In the genomic region with DNA sequence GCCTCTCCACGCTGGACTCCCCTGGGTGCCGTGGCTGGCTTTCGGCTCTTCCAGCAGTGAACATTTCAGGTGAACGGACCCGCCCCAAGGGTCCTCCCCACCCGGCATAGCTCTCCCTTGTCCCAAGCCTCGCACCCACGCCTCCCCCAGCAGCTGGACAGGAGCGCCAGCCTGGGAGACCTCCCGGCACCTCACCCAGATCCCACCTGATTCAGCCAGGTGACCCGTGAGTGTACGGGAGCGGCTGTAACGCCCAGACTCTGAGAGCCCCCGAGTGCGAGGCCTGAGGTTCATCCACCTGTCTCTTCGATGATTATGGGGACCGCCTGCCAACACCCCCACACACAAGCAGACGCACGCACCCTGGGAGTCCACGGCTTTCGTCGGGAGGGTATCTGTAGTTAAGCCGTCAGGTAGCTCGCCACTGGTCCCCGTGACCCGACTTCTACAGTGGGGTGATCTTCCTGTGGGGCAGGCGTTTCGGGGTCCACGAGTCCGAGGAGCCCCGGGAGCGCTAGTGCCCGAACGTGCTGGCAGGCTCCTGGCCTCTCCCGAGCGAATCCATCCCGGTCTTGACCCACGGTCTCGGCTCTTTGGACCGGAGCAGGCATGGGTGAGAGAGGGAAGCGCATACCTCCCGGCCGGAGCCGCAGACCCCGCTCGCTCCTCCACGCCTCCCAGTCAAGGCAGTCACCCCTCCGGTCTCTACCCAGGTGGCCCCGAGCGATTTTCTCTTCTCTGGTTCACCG, we compare ENCODE assay signal across 8 cellular contexts. TPM values are rescaled to one million over a fixed set of nuclear protein-coding genes. Genes with fewer than 3 reads are reported as not detected.
DNase-seq lines count a peak whose midpoint lies in the region; ATAC-seq and TF ChIP-seq lines count a peak whose summit lies in the region.

No MANE protein-coding gene starts in this region.

- H3K4me3 ChIP-seq in esophagus muscularis mucosa (peak overlapping the region; percentile 76 to 84 (median 78)), psoas muscle (peak overlapping the region; percentile 92)

- DNase-seq in GM20000 (ENCODE audit: low spot score) (peak; percentile 36), esophagus muscularis mucosa (ENCODE audit: extremely low spot score) (no peak), psoas muscle (peak in 1 of 2 donors; percentile 65), SHP77 (lab: John Stamatoyannopoulos, UW) (no peak)
- DNase-seq in activated CD4-positive, alpha-beta T cell treated with anti-CD3 and anti-CD28 coated beads for 48 hours = peak; percentile 61

- no peak for TF ChIP-seq EP300 in esophagus muscularis mucosa (IDR thresholded peaks at IDR 0.05)

- H3K9me3 ChIP-seq in esophagus muscularis mucosa = no peaks in the 10 kb centered on the region
- H3K9me3 ChIP-seq in psoas muscle = no peaks in the 10 kb centered on the region

- ATAC-seq in psoas muscle (no peak), HG02798 (IDR thresholded peaks at IDR 0.05; ENCODE audit: poor library complexity, unreplicated experiment) (no peak), HG02852 (IDR thresholded peaks at IDR 0.05; ENCODE audit: unreplicated experiment) (no peak), HG03565 (IDR thresholded peaks at IDR 0.05; ENCODE audit: unreplicated experiment) (no peak)

- H3K36me3 ChIP-seq in esophagus muscularis mucosa (peaks cover 0 to 3% (median 0%) of the 10 kb centered on the region in 4 donors), psoas muscle (ENCODE audit: insufficient read depth in 1 of 2, low read depth in 1 of 2) (no peaks in the 10 kb centered on the region)

- H3K27me3 ChIP-seq in esophagus muscularis mucosa (no peaks in the 10 kb centered on the region), psoas muscle (ENCODE audit: insufficient read depth in 3 of 3, low read length in 2 of 3) (no peaks in the 10 kb centered on the region)

- 0% methylated on average over 19 of the region's 52 CpGs for WGBS in esophagus muscularis mucosa
- 0 to 1% (median 0%) methylated on average over 49 to 52 of the region's 52 CpGs for WGBS in psoas muscle, 3 donors

- intact Hi-C loops in esophagus muscularis mucosa (cut with DNase I) = loop anchor here (1.0 to 2.0 kb wide), 2 partner anchors 17 to 32 kb away; no protein-coding TSS in a partner anchor
- intact Hi-C loops in psoas muscle (cut with DNase I) = loop anchor here (5.0 to 10.0 kb wide), 2 partner anchors 72 to 385 kb away; a partner anchor contains a TSS

- H3K27ac ChIP-seq in esophagus muscularis mucosa (replicated peaks in 1 of 4) = peak overlapping the region; percentile 87 to 95 (median 92)
- H3K27ac ChIP-seq in psoas muscle = peak overlapping the region; percentile 92

- H3K4me1 ChIP-seq in esophagus muscularis mucosa = peaks cover 11 to 49% (median 44%) of the 10 kb centered on the region in 4 donors
- peaks cover 5% of the 10 kb centered on the region for H3K4me1 ChIP-seq in psoas muscle

- TF ChIP-seq CTCF in GM20000 (IDR thresholded peaks at IDR 0.05; ENCODE audit: extremely low read depth, missing control alignments) (no peak), esophagus muscularis mucosa (IDR thresholded peaks at IDR 0.05) (no peak), psoas muscle (IDR thresholded peaks at IDR 0.05) (no peak)

- no peak for TF ChIP-seq POLR2A in esophagus muscularis mucosa (IDR thresholded peaks at IDR 0.05; ENCODE audit: low read depth)

RNA-seq across cellular contexts. Expression of a gene that starts 14.9 kb away (rescaled TPM):
- total RNA-seq in esophagus muscularis mucosa = 1 to 10 TPM; 2.1 to 5.8 (median 3.4) TPM
- total RNA-seq in psoas muscle = 10 to 100 TPM; 18.5 to 42.6 (median 32.4) TPM
- polyA plus RNA-seq in psoas muscle = 10 to 100 TPM; 10.4 to 37.7 (median 21.2) TPM

RNA-seq across cellular contexts. Expression of a gene that starts 32.9 kb away (rescaled TPM):
- total RNA-seq in esophagus muscularis mucosa (10 to 100 TPM in 3 of 4 donors, 1 to 10 TPM in 1; 9.8 to 22.4 (median 18.2) TPM), psoas muscle (10 to 100 TPM; 26.6 to 33.6 (median 31.5) TPM)
- polyA plus RNA-seq in psoas muscle = 10 to 100 TPM; 12.5 to 44.0 (median 17.4) TPM

RNA-seq across cellular contexts. Expression of a gene that starts 42.8 kb away (rescaled TPM):
- total RNA-seq in esophagus muscularis mucosa (not detected), psoas muscle (not detected)
- not detected for polyA plus RNA-seq in psoas muscle

RNA-seq across cellular contexts. Expression of a gene that starts 53.6 kb away (rescaled TPM):
- 1,000 to 10,000 TPM; 1,252 to 1,898 (median 1,625) TPM for total RNA-seq in esophagus muscularis mucosa
- total RNA-seq in psoas muscle = 1,000 to 10,000 TPM in 1 of 4 donors, 100 to 1,000 TPM in 3; 832 to 1,110 (median 978) TPM
- polyA plus RNA-seq in psoas muscle = 1,000 to 10,000 TPM; 1,678 to 3,660 (median 1,849) TPM

RNA-seq across cellular contexts. Expression of a gene that starts 59.2 kb away (rescaled TPM):
- total RNA-seq in esophagus muscularis mucosa (not detected), psoas muscle (not detected)
- not detected for polyA plus RNA-seq in psoas muscle

Comparison
In these comparisons a context has a peak if more than half of its experiments do, and no peak if none do; other contexts are left out.
1. DNase-seq: peak in GM20000 (single experiment) and activated CD4-positive, alpha-beta T cell treated with anti-CD3 and anti-CD28 coated beads for 48 hours (single experiment); none in esophagus muscularis mucosa (single experiment) and SHP77 (0 of 2).